Comparison of ENCODE assay signal across 19 cellular contexts in the genomic region with DNA sequence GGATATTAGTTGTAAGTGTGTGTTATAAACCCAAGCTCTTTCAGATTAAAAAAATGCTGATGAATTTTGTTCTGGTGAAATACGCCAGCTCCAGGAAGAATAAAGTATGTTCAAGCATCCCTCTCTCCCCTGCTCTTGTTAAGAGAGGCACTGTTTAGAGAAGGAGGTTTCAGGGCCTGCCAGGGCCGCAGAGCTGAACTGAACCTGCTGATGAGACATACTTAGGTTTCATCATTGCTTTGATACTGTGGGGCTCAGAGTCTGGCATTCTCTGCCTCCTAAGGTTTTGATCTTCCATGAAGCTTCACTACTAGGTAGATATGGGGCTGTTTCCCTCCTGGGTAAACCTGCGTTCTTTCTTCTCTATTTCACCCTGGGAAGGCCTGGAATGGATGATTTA.
DNase-seq lines count a peak whose midpoint lies in the region; ATAC-seq and TF ChIP-seq lines count a peak whose summit lies in the region.
"Had no signal": no experiment of that assay in that cellular context is flagged by ENCODE, and none has a peak within 500 bp of the region (broad histone marks: within the 10 kb centered on the region; RNA-seq: fewer than 3 reads in every experiment).

No MANE protein-coding gene starts in this region.

- no peak for DNase-seq in caudate nucleus (lab: John Stamatoyannopoulos, UW)
- DNase-seq in fibroblast of mammary gland (ENCODE audit: low read depth), result peak; percentile 57
- DNase-seq in psoas muscle, result peak in 1 of 2 donors; percentile 22
- DNase-seq in tibial nerve (ENCODE audit: low spot score in 2 of 2), result no peak
- DNase-seq in naive thymus-derived CD4-positive, alpha-beta T cell, result no peak
- no peak for DNase-seq in stimulated activated effector memory CD8-positive, alpha-beta T cell treated with anti-CD3 and anti-CD28 coated beads, Interleukin-12 subunit alpha, Interleukin-12 subunit beta, amount 100 ng/mL, for 72 hours (ENCODE audit: low spot score in 2 of 2)
- DNase-seq: activated CD8-positive, alpha-beta memory T cell treated with anti-CD3 and anti-CD28 coated beads, Interleukin-2, amount 50 U/mL, for 48 hours; activated effector memory CD4-positive, alpha-beta T cell treated with Interleukin-2 at 50 U/mL for 16 hours; activated naive CD8-positive, alpha-beta T cell treated with anti-CD3 and anti-CD28 coated beads, Interleukin-2, amount 50 U/mL, for 24 hours; AML-193; CD8-positive, alpha-beta memory T cell; GDM1; GOT3; MG63; midbrain; NCI-H1436 treated with DMSO at 0.1 percent for 48 hours; NCI-H748 treated with DMSO at 0.1 percent for 48 hours; trophoblast cell had no signal

- H3K27ac Mint-ChIP-seq in naive thymus-derived CD4-positive, alpha-beta T cell, result no peak overlapping the region
- H3K27ac Mint-ChIP-seq in stimulated activated effector memory CD8-positive, alpha-beta T cell treated with anti-CD3 and anti-CD28 coated beads, Interleukin-12 subunit alpha, Interleukin-12 subunit beta, amount 100 ng/mL, for 72 hours, result no peak overlapping the region
- H3K27ac Mint-ChIP-seq: activated naive CD8-positive, alpha-beta T cell treated with anti-CD3 and anti-CD28 coated beads, Interleukin-2, amount 50 U/mL, for 24 hours; CD8-positive, alpha-beta memory T cell had no signal

- no peaks in the 10 kb centered on the region for H3K9me3 Mint-ChIP-seq in naive thymus-derived CD4-positive, alpha-beta T cell
- H3K9me3 Mint-ChIP-seq in stimulated activated effector memory CD8-positive, alpha-beta T cell treated with anti-CD3 and anti-CD28 coated beads, Interleukin-12 subunit alpha, Interleukin-12 subunit beta, amount 100 ng/mL, for 72 hours, result no peaks in the 10 kb centered on the region
- H3K9me3 Mint-ChIP-seq: activated naive CD8-positive, alpha-beta T cell treated with anti-CD3 and anti-CD28 coated beads, Interleukin-2, amount 50 U/mL, for 24 hours; CD8-positive, alpha-beta memory T cell had no signal

- H3K36me3 Mint-ChIP-seq in naive thymus-derived CD4-positive, alpha-beta T cell, result no peaks in the 10 kb centered on the region
- H3K36me3 Mint-ChIP-seq in stimulated activated effector memory CD8-positive, alpha-beta T cell treated with anti-CD3 and anti-CD28 coated beads, Interleukin-12 subunit alpha, Interleukin-12 subunit beta, amount 100 ng/mL, for 72 hours, result no peaks in the 10 kb centered on the region
- H3K36me3 Mint-ChIP-seq: CD8-positive, alpha-beta memory T cell had no signal

- POLR2A ChIA-PET in naive thymus-derived CD4-positive, alpha-beta T cell (lab: Charles Lee), result no interaction called here

- ATAC-seq in psoas muscle (peak in 1 of 4 donors; percentile 49), HG03457 (IDR thresholded peaks at IDR 0.05; ENCODE audit: unreplicated experiment) (no peak)
- no peak for ATAC-seq in naive thymus-derived CD4-positive, alpha-beta T cell
- no peak for ATAC-seq in stimulated activated effector memory CD8-positive, alpha-beta T cell treated with anti-CD3 and anti-CD28 coated beads, Interleukin-12 subunit alpha, Interleukin-12 subunit beta, amount 100 ng/mL, for 72 hours
- ATAC-seq: activated naive CD8-positive, alpha-beta T cell treated with anti-CD3 and anti-CD28 coated beads, Interleukin-2, amount 50 U/mL, for 24 hours had no signal

- no peak for TF ChIP-seq POLR2A in tibial nerve (IDR thresholded peaks at IDR 0.05)

- CTCF ChIA-PET in naive thymus-derived CD4-positive, alpha-beta T cell (lab: Charles Lee), result interaction anchor here (1.0 to 1.9 kb wide), 3 partner anchors 461 to 471 kb away, joined by 3 to 8 read pairs (median 3); no protein-coding TSS in a partner anchor

- intact Hi-C loops in psoas muscle (cut with DNase I), result loop anchor here (5.0 to 10.0 kb wide), 3 partner anchors 196 to 461 kb away; no protein-coding TSS in a partner anchor
- intact Hi-C loops in naive thymus-derived CD4-positive, alpha-beta T cell (cut with micrococcal nuclease), result loop anchor here in 1 of 2 donors (5.0 kb wide), 1 partner anchor 196 kb away; no protein-coding TSS in a partner anchor

- H3K27ac ChIP-seq in caudate nucleus (ENCODE audit: low read depth, low read length) (peak overlapping the region; percentile 83), psoas muscle (peak overlapping the region; percentile 7), tibial nerve (peak overlapping the region; percentile 45 to 87 (median 70))
- H3K27ac ChIP-seq in naive thymus-derived CD4-positive, alpha-beta T cell (ENCODE audit: low read depth, low read length), result no peak overlapping the region

- 84 to 89% (median 87%) methylated on average over 3 of the region's 3 CpGs for WGBS in psoas muscle, 3 donors
- 72 to 81% methylated on average over 3 of the region's 3 CpGs for WGBS in tibial nerve, 2 donors

- H3K27me3 ChIP-seq in psoas muscle (ENCODE audit: insufficient read depth in 3 of 3, low read length in 2 of 3) (no peaks in the 10 kb centered on the region), tibial nerve (no peaks in the 10 kb centered on the region)
- peaks cover 0 to 4% of the 10 kb centered on the region in 2 donors for H3K27me3 ChIP-seq in naive thymus-derived CD4-positive, alpha-beta T cell (ENCODE audit: control insufficient read depth in 2 of 2, insufficient read depth in 2 of 2, low read length in 2 of 2)
- H3K27me3 ChIP-seq: MG63 had no signal

- H3K27me3 Mint-ChIP-seq in naive thymus-derived CD4-positive, alpha-beta T cell, result peaks cover 2 to 23% (median 10%) of the 10 kb centered on the region in 5 donors
- H3K27me3 Mint-ChIP-seq: activated naive CD8-positive, alpha-beta T cell treated with anti-CD3 and anti-CD28 coated beads, Interleukin-2, amount 50 U/mL, for 24 hours had no signal

- peaks cover 4% of the 10 kb centered on the region for H3K4me1 ChIP-seq in psoas muscle
- peaks cover 0 to 68% (median 27%) of the 10 kb centered on the region in 4 donors for H3K4me1 ChIP-seq in tibial nerve
- no peaks in the 10 kb centered on the region for H3K4me1 ChIP-seq in naive thymus-derived CD4-positive, alpha-beta T cell (ENCODE audit: control insufficient read depth in 2 of 2, insufficient read depth in 2 of 2, low read length in 2 of 2)

- no peak for TF ChIP-seq CTCF in fibroblast of mammary gland (conservative IDR thresholded peaks at IDR 0.05; ENCODE audit: control insufficient read depth, insufficient read depth, low read depth, low read length)
- TF ChIP-seq CTCF in psoas muscle (IDR thresholded peaks at IDR 0.05), result no peak
- TF ChIP-seq CTCF in tibial nerve (IDR thresholded peaks at IDR 0.05), result no peak

- H3K36me3 ChIP-seq in psoas muscle (ENCODE audit: insufficient read depth in 1 of 2, low read depth in 1 of 2), result no peaks in the 10 kb centered on the region
- H3K36me3 ChIP-seq in tibial nerve, result no peaks in the 10 kb centered on the region
- no peaks in the 10 kb centered on the region for H3K36me3 ChIP-seq in naive thymus-derived CD4-positive, alpha-beta T cell (ENCODE audit: control insufficient read depth in 2 of 3, insufficient read depth in 3 of 3, low read length in 3 of 3)
- H3K36me3 ChIP-seq: MG63 had no signal

- H3K4me1 Mint-ChIP-seq in naive thymus-derived CD4-positive, alpha-beta T cell, result peaks cover 0 to 5% (median 0%) of the 10 kb centered on the region in 7 donors
- no peaks in the 10 kb centered on the region for H3K4me1 Mint-ChIP-seq in stimulated activated effector memory CD8-positive, alpha-beta T cell treated with anti-CD3 and anti-CD28 coated beads, Interleukin-12 subunit alpha, Interleukin-12 subunit beta, amount 100 ng/mL, for 72 hours

- TF ChIP-seq EP300 in tibial nerve (IDR thresholded peaks at IDR 0.05), result no peak

- H3K4me3 ChIP-seq in fibroblast of mammary gland (ENCODE audit: control insufficient read depth, low read depth, low read length) (no peak overlapping the region), psoas muscle (no peak overlapping the region), tibial nerve (no peak overlapping the region)
- H3K4me3 ChIP-seq in naive thymus-derived CD4-positive, alpha-beta T cell (ENCODE audit: low read length), result no peak overlapping the region
- H3K4me3 ChIP-seq: MG63 had no signal

- no peak overlapping the region for H3K4me3 Mint-ChIP-seq in naive thymus-derived CD4-positive, alpha-beta T cell
- H3K4me3 Mint-ChIP-seq in stimulated activated effector memory CD8-positive, alpha-beta T cell treated with anti-CD3 and anti-CD28 coated beads, Interleukin-12 subunit alpha, Interleukin-12 subunit beta, amount 100 ng/mL, for 72 hours, result no peak overlapping the region
- H3K4me3 Mint-ChIP-seq: activated naive CD8-positive, alpha-beta T cell treated with anti-CD3 and anti-CD28 coated beads, Interleukin-2, amount 50 U/mL, for 24 hours; CD8-positive, alpha-beta memory T cell had no signal

- no peaks in the 10 kb centered on the region for H3K9me3 ChIP-seq in psoas muscle
- H3K9me3 ChIP-seq in tibial nerve, result no peaks in the 10 kb centered on the region
- no peaks in the 10 kb centered on the region for H3K9me3 ChIP-seq in naive thymus-derived CD4-positive, alpha-beta T cell (ENCODE audit: control insufficient read depth in 2 of 3, low read length in 3 of 3)
- H3K9me3 ChIP-seq: MG63 had no signal
